9 cellular contexts compared by ENCODE assay signal in genomic region chr2:47172156-47172921, GRCh38. TPM values are rescaled to one million over a fixed set of nuclear protein-coding genes. Genes with fewer than 3 reads are reported as not detected.
DNase-seq lines count a peak whose midpoint lies in the region; ATAC-seq and TF ChIP-seq lines count a peak whose summit lies in the region.
"Had no signal": no experiment of that assay in that cellular context is flagged by ENCODE, and none has a peak within 500 bp of the region (broad histone marks: within the 10 kb centered on the region; RNA-seq: fewer than 3 reads in every experiment).

No MANE protein-coding gene starts in this region.

- H3K27ac Mint-ChIP-seq in endothelial cell (ENCODE audit: unreplicated experiment), result no peak overlapping the region

- peak overlapping the region; percentile 88 for H3K4me2 ChIP-seq in PC-3 (ENCODE audit: low read length)

- H3K27me3 ChIP-seq in PC-3 (ENCODE audit: low read length), result no peaks in the 10 kb centered on the region

- H3K4me1 Mint-ChIP-seq in endothelial cell (ENCODE audit: unreplicated experiment), result peaks cover 46% of the 10 kb centered on the region

- H3K9ac ChIP-seq in PC-3 (ENCODE audit: low read length), result no peak overlapping the region

- peak overlapping the region; percentile 18; the same call in 1 of the 2 replicates for H3K27ac ChIP-seq in PC-3 (ENCODE audit: low read length)

- peaks cover 91% of the 10 kb centered on the region for H3K79me2 ChIP-seq in PC-3 (ENCODE audit: low read length)

- BruUV-seq in PC-3 (replicated peaks; lab: Mats Ljungman, UMichigan), result no TSS peak

- peaks cover 76% of the 10 kb centered on the region for H4K20me1 ChIP-seq in PC-3 (ENCODE audit: low read length)

- H3K4me3 ChIP-seq in GM12864 (ENCODE audit: low read depth, low read length), result peak overlapping the region; percentile 63
- peak overlapping the region; percentile 97 for H3K4me3 ChIP-seq in PC-3 (ENCODE audit: low read length)
- H3K4me3 ChIP-seq in retinal pigment epithelial cell (ENCODE audit: low read length), result peak overlapping the region; percentile 98

- peak overlapping the region; percentile 37 for H3K4me3 Mint-ChIP-seq in endothelial cell (ENCODE audit: unreplicated experiment)

- peaks cover 45% of the 10 kb centered on the region for H3K4me1 ChIP-seq in PC-3 (ENCODE audit: insufficient read depth, low read length)

- peak; percentile 44 for ATAC-seq in PC-3
- no peak for ATAC-seq in HG02759 (IDR thresholded peaks at IDR 0.05; ENCODE audit: unreplicated experiment)

- peaks cover 18% of the 10 kb centered on the region for H3K36me3 Mint-ChIP-seq in endothelial cell (ENCODE audit: low read depth, unreplicated experiment)

- H3K9me3 ChIP-seq in PC-3 (ENCODE audit: low read length), result no peaks in the 10 kb centered on the region

- no peaks in the 10 kb centered on the region for H3K9me3 Mint-ChIP-seq in endothelial cell (ENCODE audit: unreplicated experiment)

- TF ChIP-seq CTCF in GM12864 (IDR thresholded peaks at IDR 0.05; ENCODE audit: low read depth, low read length, missing control alignments) (no peak), PC-3 (conservative IDR thresholded peaks at IDR 0.05; ENCODE audit: low read depth, low read length) (no peak), endothelial cell (IDR thresholded peaks at IDR 0.05; ENCODE audit: unreplicated experiment) (no peak), retinal pigment epithelial cell (conservative IDR thresholded peaks at IDR 0.05; ENCODE audit: low read depth, low read length) (no peak)

- peaks cover 19% of the 10 kb centered on the region for H3K27me3 Mint-ChIP-seq in endothelial cell (ENCODE audit: unreplicated experiment)

- no peak for DNase-seq in GM12864 (ENCODE audit: low read depth)
- DNase-seq in PC-3, result peak; percentile 74
- DNase-seq in endothelial cell (ENCODE audit: low spot score), result no peak
- no peak for DNase-seq in retinal pigment epithelial cell (ENCODE audit: low read depth)
- no peak for DNase-seq in Kasumi-1 (lab: John Stamatoyannopoulos, UW)
- no peak for DNase-seq in NCI-H510A (lab: John Stamatoyannopoulos, UW)
- no peak for DNase-seq in hippocampal formation (lab: John Stamatoyannopoulos, UW)
- DNase-seq: stimulated activated CD4-positive, alpha-beta T cell treated with anti-CD3 and anti-CD28 coated beads, Interleukin-4, amount 100 ng/mL, for 4 hours had no signal

- POLR2A ChIA-PET in PC-3 (lab: Charles Lee; ENCODE audit: unreplicated experiment), result interaction anchor here (0.7 to 1.6 kb wide), 3 partner anchors 17 to 130 kb away, joined by 5 to 21 read pairs (median 5); no protein-coding TSS in a partner anchor

- intact Hi-C loops in PC-3 (cut with micrococcal nuclease), result loop anchor here (1.0 to 5.0 kb wide), 4 partner anchors 96 to 255 kb away; partner anchors contain the start of gene MCFD2

- no peaks in the 10 kb centered on the region for H3K9me2 ChIP-seq in PC-3 (replicated peaks; ENCODE audit: low read length)

- CTCF ChIA-PET in PC-3 (lab: Charles Lee), result interaction anchor here (0.5 to 1.5 kb wide), 5 partner anchors 77 to 156 kb away, joined by 3 to 8 read pairs (median 5); no protein-coding TSS in a partner anchor

- peaks cover 48% of the 10 kb centered on the region for H3K36me3 ChIP-seq in PC-3 (ENCODE audit: low read depth, low read length)

- peaks cover 7% of the 10 kb centered on the region for H3F3A ChIP-seq in PC-3 (ENCODE audit: low read length, unreplicated experiment)

- no peak overlapping the region for H2AFZ ChIP-seq in PC-3 (ENCODE audit: low read length)

RNA-seq across cellular contexts. Expression of gene CALM2, which starts 4.0 kb away (rescaled TPM):
- total RNA-seq in PC-3 (2014; rRNA removed) (382 and 393 TPM in 2 replicates), endothelial cell (ENCODE audit: unreplicated experiment) (422 TPM)

RNA-seq across cellular contexts. Expression of gene STPG4, which starts 17.2 kb away (rescaled TPM):
- total RNA-seq in PC-3 (2014; rRNA removed) (2.4 TPM in 1 of 2 replicates, not detected in the other), endothelial cell (ENCODE audit: unreplicated experiment) (not detected)
